14 cellular contexts compared by ENCODE assay signal in the genomic region with DNA sequence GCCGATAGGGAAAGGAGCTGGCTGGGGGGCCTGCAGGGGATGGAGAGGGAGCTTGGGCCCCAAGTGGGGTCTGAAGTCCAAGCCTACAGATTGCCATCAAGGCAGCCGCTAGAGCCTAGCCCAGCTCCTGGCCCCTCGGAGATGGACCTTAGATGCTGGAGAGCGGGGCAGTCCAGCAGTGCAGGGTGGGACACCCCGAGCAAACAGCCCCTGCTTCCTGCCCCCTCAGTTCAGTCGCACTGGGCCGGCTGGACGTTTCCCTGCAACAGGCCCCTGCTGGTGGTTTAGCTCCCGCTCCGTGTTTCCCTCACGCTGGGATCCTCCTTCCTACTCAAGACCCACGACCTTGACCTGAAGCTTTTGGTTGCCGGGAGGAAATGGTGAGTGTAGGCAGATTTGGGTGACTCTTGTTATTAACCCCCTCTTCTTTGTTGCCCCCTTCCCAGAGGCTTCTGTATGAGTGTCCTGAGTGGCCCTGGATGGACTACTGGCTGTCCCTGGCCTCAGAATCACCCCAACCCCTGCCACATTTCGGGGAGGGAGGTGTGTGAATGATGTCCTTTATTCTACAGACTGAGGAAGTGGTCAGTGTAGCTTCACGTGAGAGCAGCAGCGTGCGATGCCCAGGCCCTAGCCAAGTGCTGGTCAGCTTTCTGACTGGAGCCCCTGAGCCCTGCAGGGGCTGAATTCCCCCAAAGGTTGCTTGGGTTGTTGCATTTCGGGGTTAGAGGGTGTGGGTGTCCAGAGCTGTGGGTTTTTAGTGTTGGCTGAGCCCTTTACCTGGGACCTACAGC. TPM values are rescaled to one million over a fixed set of nuclear protein-coding genes. Genes with fewer than 3 reads are reported as not detected.
A peak's percentile ranks its signal among the peaks of the same experiment; 100 is the strongest.
DNase-seq lines count a peak whose midpoint lies in the region; ATAC-seq and TF ChIP-seq lines count a peak whose summit lies in the region.
"Had no signal": no experiment of that assay in that cellular context is flagged by ENCODE, and none has a peak within 500 bp of the region (broad histone marks: within the 10 kb centered on the region; RNA-seq: fewer than 3 reads in every experiment).

No MANE protein-coding gene starts in this region.

- intact Hi-C loops in right cardiac atrium (cut with DNase I) (loop anchor here in 1 of 4 donors (5.0 kb wide), 2 partner anchors 41 to 54 kb away; no protein-coding TSS in a partner anchor), left colon (cut with DNase I, micrococcal nuclease) (no loop called here)
- intact Hi-C loops in activated CD8-positive, alpha-beta T cell treated with anti-CD3 and anti-CD28 coated beads for 36 hours (cut with micrococcal nuclease), result no loop called here

- peak overlapping the region; percentile 68 for H3K4me3 ChIP-seq in BE2C (ENCODE audit: low read depth, low read length)
- H3K4me3 ChIP-seq in right cardiac atrium (ENCODE audit: low read length), result peak overlapping the region; percentile 92
- peak overlapping the region; percentile 85 for H3K4me3 ChIP-seq in retinal pigment epithelial cell (ENCODE audit: low read length)

- ATAC-seq in T-cell (replicated peaks in 1 of 4), result no peak
- ATAC-seq in right cardiac atrium, result no peak
- no peak for ATAC-seq in left colon
- no peak for ATAC-seq in activated CD8-positive, alpha-beta T cell treated with anti-CD3 and anti-CD28 coated beads for 36 hours
- ATAC-seq: activated T-cell treated with anti-CD3 and anti-CD28 coated beads, Interleukin-2, amount 50 U/mL, for 72 hours; stimulated activated naive B cell treated with anti-CD40 and anti-IgM and Interleukin-4, amounts not matched to agents 10 μg/mL and 1 μg/mL and 100 μg/mL, for 72 hours had no signal

- CTCF ChIA-PET in T-cell (lab: Charles Lee), result no interaction called here
- CTCF ChIA-PET in activated CD8-positive, alpha-beta T cell treated with anti-CD3 and anti-CD28 coated beads for 36 hours (lab: Charles Lee), result interaction anchor here (3.2 to 3.5 kb wide), 2 partner anchors 48 to 122 kb away, joined by 16 to 20 read pairs; no protein-coding TSS in a partner anchor

- H3K36me3 Mint-ChIP-seq in T-cell, result no peaks in the 10 kb centered on the region
- H3K36me3 Mint-ChIP-seq in activated CD8-positive, alpha-beta T cell treated with anti-CD3 and anti-CD28 coated beads for 36 hours (ENCODE audit: low read depth), result peaks cover 7% of the 10 kb centered on the region
- H3K36me3 Mint-ChIP-seq: stimulated activated naive B cell treated with anti-CD40 and anti-IgM and Interleukin-4, amounts not matched to agents 10 μg/mL and 1 μg/mL and 100 μg/mL, for 72 hours had no signal

- 42% methylated on average over 18 of the region's 18 CpGs for WGBS in right cardiac atrium

- no peak overlapping the region for H3K27ac Mint-ChIP-seq in T-cell
- H3K27ac Mint-ChIP-seq in activated CD8-positive, alpha-beta T cell treated with anti-CD3 and anti-CD28 coated beads for 36 hours, result no peak overlapping the region
- H3K27ac Mint-ChIP-seq: activated T-cell treated with anti-CD3 and anti-CD28 coated beads, Interleukin-2, amount 50 U/mL, for 72 hours; B cell; stimulated activated naive B cell treated with anti-CD40 and anti-IgM and Interleukin-4, amounts not matched to agents 10 μg/mL and 1 μg/mL and 100 μg/mL, for 72 hours had no signal

- no peaks in the 10 kb centered on the region for H3K4me1 ChIP-seq in BE2C
- peaks cover 39% of the 10 kb centered on the region for H3K4me1 ChIP-seq in right cardiac atrium (ENCODE audit: control insufficient read depth, insufficient read depth, low read length)

- H3K4me3 Mint-ChIP-seq in T-cell, result peak overlapping the region; percentile 11 to 68 (median 25)
- H3K4me3 Mint-ChIP-seq in activated CD8-positive, alpha-beta T cell treated with anti-CD3 and anti-CD28 coated beads for 36 hours, result no peak overlapping the region

- DNase-seq in BE2C (no peak), T-cell (no peak), right cardiac atrium (peak; percentile 11 to 66 (median 66)), retinal pigment epithelial cell (ENCODE audit: low read depth) (no peak), DMS114 treated with DMSO at 0.1 percent for 48 hours (lab: John Stamatoyannopoulos, UW; ENCODE audit: unreplicated experiment) (no peak), NCI-H524 (lab: John Stamatoyannopoulos, UW) (no peak), left colon (no peak)
- DNase-seq in activated CD8-positive, alpha-beta T cell treated with anti-CD3 and anti-CD28 coated beads for 36 hours, result no peak
- DNase-seq: activated T-cell treated with anti-CD3 and anti-CD28 coated beads, Interleukin-2, amount 50 U/mL, for 72 hours; cerebellar nuclear complex; GOT3; SHP77; stimulated activated naive B cell treated with anti-CD40 and anti-IgM and Interleukin-4, amounts not matched to agents 10 μg/mL and 1 μg/mL and 100 μg/mL, for 72 hours had no signal

- H3K9me3 ChIP-seq in BE2C (no peaks in the 10 kb centered on the region), right cardiac atrium (ENCODE audit: control insufficient read depth, low read length) (no peaks in the 10 kb centered on the region)

- peak overlapping the region; percentile 36 for H3K27ac ChIP-seq in right cardiac atrium (ENCODE audit: low read length)

- H3K27me3 ChIP-seq in BE2C (no peaks in the 10 kb centered on the region), right cardiac atrium (ENCODE audit: control insufficient read depth, insufficient read depth) (no peaks in the 10 kb centered on the region)

- POLR2A ChIA-PET in T-cell (lab: Charles Lee), result interaction anchor here in 1 of 2 donors (0.6 kb wide), 1 partner anchor 57 kb away, joined by 7 read pairs; no protein-coding TSS in a partner anchor
- POLR2A ChIA-PET in activated CD8-positive, alpha-beta T cell treated with anti-CD3 and anti-CD28 coated beads for 36 hours (lab: Charles Lee), result interaction anchor here (1.0 to 1.4 kb wide), 2 partner anchors 10 to 66 kb away, joined by 3 to 4 read pairs; no protein-coding TSS in a partner anchor

- TF ChIP-seq CTCF in BE2C (IDR thresholded peaks at IDR 0.05; ENCODE audit: low read depth, low read length), result no peak
- peak; percentile 26 for TF ChIP-seq CTCF in retinal pigment epithelial cell (conservative IDR thresholded peaks at IDR 0.05; ENCODE audit: low read depth, low read length)
- TF ChIP-seq CTCF in activated CD8-positive, alpha-beta T cell treated with anti-CD3 and anti-CD28 coated beads for 36 hours (IDR thresholded peaks at IDR 0.05), result no peak

- H3K27me3 Mint-ChIP-seq in T-cell, result no peaks in the 10 kb centered on the region
- no peaks in the 10 kb centered on the region for H3K27me3 Mint-ChIP-seq in activated CD8-positive, alpha-beta T cell treated with anti-CD3 and anti-CD28 coated beads for 36 hours
- H3K27me3 Mint-ChIP-seq: B cell; stimulated activated naive B cell treated with anti-CD40 and anti-IgM and Interleukin-4, amounts not matched to agents 10 μg/mL and 1 μg/mL and 100 μg/mL, for 72 hours had no signal

- peaks cover 16 to 31% (median 22%) of the 10 kb centered on the region in 3 donors for H3K4me1 Mint-ChIP-seq in T-cell
- peaks cover 19% of the 10 kb centered on the region for H3K4me1 Mint-ChIP-seq in activated CD8-positive, alpha-beta T cell treated with anti-CD3 and anti-CD28 coated beads for 36 hours (ENCODE audit: low read depth)

- H3K9me3 Mint-ChIP-seq in T-cell, result no peaks in the 10 kb centered on the region
- H3K9me3 Mint-ChIP-seq in activated CD8-positive, alpha-beta T cell treated with anti-CD3 and anti-CD28 coated beads for 36 hours, result no peaks in the 10 kb centered on the region
- H3K9me3 Mint-ChIP-seq: activated T-cell treated with anti-CD3 and anti-CD28 coated beads, Interleukin-2, amount 50 U/mL, for 72 hours; stimulated activated naive B cell treated with anti-CD40 and anti-IgM and Interleukin-4, amounts not matched to agents 10 μg/mL and 1 μg/mL and 100 μg/mL, for 72 hours had no signal

- H3K36me3 ChIP-seq in BE2C, result no peaks in the 10 kb centered on the region

RNA-seq across cellular contexts. Expression of a gene that starts 2.7 kb away (rescaled TPM):
- polyA plus RNA-seq in BE2C (2012; ENCODE audit: insufficient read depth, insufficient read length, low read depth), result 33.2 TPM
- 1 to 10 TPM; 2.6 to 4.8 (median 3.6) TPM for total RNA-seq in T-cell
- total RNA-seq in right cardiac atrium, result 10 to 100 TPM; 57.3 to 96.9 (median 65.4) TPM
- polyA plus RNA-seq in right cardiac atrium, result 57.5 TPM
- total RNA-seq in left colon, result 100 to 1,000 TPM; 181 to 536 TPM
- 10 to 100 TPM; 10.7 to 11.7 TPM for total RNA-seq in activated CD8-positive, alpha-beta T cell treated with anti-CD3 and anti-CD28 coated beads for 36 hours

RNA-seq across cellular contexts. Expression of a gene that starts 54.3 kb away (rescaled TPM):
- 24.0 TPM for polyA plus RNA-seq in BE2C (2012; ENCODE audit: insufficient read depth, insufficient read length, low read depth)
- total RNA-seq in T-cell (10 to 100 TPM; 12.4 to 23.7 (median 19.8) TPM), right cardiac atrium (10 to 100 TPM in 3 of 4 donors, 1 to 10 TPM in 1; 9.9 to 14.9 (median 10.4) TPM), left colon (10 to 100 TPM; 10.9 to 21.9 TPM)
- polyA plus RNA-seq in right cardiac atrium, result 10.6 TPM
- 10 to 100 TPM; 17.2 to 18.8 TPM for total RNA-seq in activated CD8-positive, alpha-beta T cell treated with anti-CD3 and anti-CD28 coated beads for 36 hours

Comparison
In these comparisons a context has a peak if more than half of its experiments do, and no peak if none do; other contexts are left out.
1. DNase-seq: peak in right cardiac atrium (3 of 3); none in BE2C (single experiment), T-cell (0 of 34), retinal pigment epithelial cell (single experiment), DMS114 treated with DMSO at 0.1 percent for 48 hours (single experiment), NCI-H524 (0 of 2), left colon (0 of 2) and activated CD8-positive, alpha-beta T cell treated with anti-CD3 and anti-CD28 coated beads for 36 hours (single experiment).
2. RNA of a gene that starts 2.7 kb away (total RNA-seq): 181 to 536 TPM in left colon and 57.3 to 96.9 TPM in right cardiac atrium; 10.7 to 11.7 TPM in activated CD8-positive, alpha-beta T cell treated with anti-CD3 and anti-CD28 coated beads for 36 hours and 2.6 to 4.8 TPM in T-cell; every median in the first group is over 4 times any median in the second.
3. Peak in every context shown above with its lines, with median percentiles within 50 percentile points of each other: H3K4me3 ChIP-seq.